In genomic region chr11:8698379-8698851, GRCh38 we compare ENCODE assay signal across 18 cellular contexts. TPM values are rescaled to one million over a fixed set of nuclear protein-coding genes. Genes with fewer than 3 reads are reported as not detected.
A peak's percentile ranks its signal among the peaks of the same experiment; 100 is the strongest.
DNase-seq lines count a peak whose midpoint lies in the region; ATAC-seq and TF ChIP-seq lines count a peak whose summit lies in the region.
"Had no signal": no experiment of that assay in that cellular context is flagged by ENCODE, and none has a peak within 500 bp of the region (broad histone marks: within the 10 kb centered on the region; RNA-seq: fewer than 3 reads in every experiment).

No MANE protein-coding gene starts in this region.

- H3F3A ChIP-seq in GM23338 (replicated peaks; ENCODE audit: low read depth), result peaks cover 31% of the 10 kb centered on the region

- peak overlapping the region; percentile 74 for H3K4me2 ChIP-seq in GM23338

- TF ChIP-seq CTCF in GM23338 (conservative IDR thresholded peaks at IDR 0.05; ENCODE audit: low read depth in 2 of 2), result no peak
- no peak for TF ChIP-seq CTCF in ascending aorta (IDR thresholded peaks at IDR 0.05)
- no peak for TF ChIP-seq CTCF in stomach (IDR thresholded peaks at IDR 0.05)

- H3K4me3 ChIP-seq in GM23338, result peak overlapping the region; percentile 35
- no peak overlapping the region for H3K4me3 ChIP-seq in ascending aorta
- no peak overlapping the region for H3K4me3 ChIP-seq in stomach

- peaks cover 8% of the 10 kb centered on the region; the same call in 1 of the 2 replicates for H3K79me2 ChIP-seq in GM23338 (replicated peaks; ENCODE audit: insufficient read depth)

- peaks cover 14% of the 10 kb centered on the region for H3K9me2 ChIP-seq in GM23338 (ENCODE audit: insufficient read depth)

- H3K36me3 ChIP-seq in GM23338 (ENCODE audit: insufficient read depth) (peaks cover 15% of the 10 kb centered on the region), ascending aorta (peaks cover 70 to 87% of the 10 kb centered on the region in 2 donors), stomach (peaks cover 65 to 99% (median 98%) of the 10 kb centered on the region in 4 donors)

- peaks cover 63% of the 10 kb centered on the region for H3K36me3 Mint-ChIP-seq in GM23338 (ENCODE audit: low read depth)
- H3K36me3 Mint-ChIP-seq in naive thymus-derived CD8-positive, alpha-beta T cell, result peaks cover 0 to 4% (median 0%) of the 10 kb centered on the region in 3 donors

- peak overlapping the region; percentile 6; the same call in 1 of the 3 replicates for H3K4me3 Mint-ChIP-seq in GM23338
- H3K4me3 Mint-ChIP-seq in naive thymus-derived CD8-positive, alpha-beta T cell, result no peak overlapping the region
- H3K4me3 Mint-ChIP-seq: activated CD4-positive, alpha-beta memory T cell treated with anti-CD3 and anti-CD28 coated beads for 36 hours; activated naive CD8-positive, alpha-beta T cell treated with anti-CD3 and anti-CD28 coated beads, Interleukin-2, amount 50 U/mL, for 24 hours; CD4-positive, alpha-beta T cell had no signal

- no peaks in the 10 kb centered on the region for H3K27me3 ChIP-seq in GM23338 (ENCODE audit: insufficient read depth)
- H3K27me3 ChIP-seq in ascending aorta, result no peaks in the 10 kb centered on the region
- no peaks in the 10 kb centered on the region for H3K27me3 ChIP-seq in layer of hippocampus (ENCODE audit: control insufficient read depth, insufficient read depth, low read length)
- H3K27me3 ChIP-seq in stomach, result no peaks in the 10 kb centered on the region

- ATAC-seq in GM23338, result peak; percentile 18
- ATAC-seq in GM19455 (IDR thresholded peaks at IDR 0.05; ENCODE audit: unreplicated experiment), result no peak
- no peak for ATAC-seq in naive thymus-derived CD8-positive, alpha-beta T cell
- no peak for ATAC-seq in HG02884 (IDR thresholded peaks at IDR 0.05; ENCODE audit: unreplicated experiment)
- ATAC-seq: activated naive CD8-positive, alpha-beta T cell treated with anti-CD3 and anti-CD28 coated beads, Interleukin-2, amount 50 U/mL, for 24 hours had no signal

- H2AFZ ChIP-seq in GM23338, result no peak overlapping the region

- TF ChIP-seq EP300 in stomach (IDR thresholded peaks at IDR 0.05), result no peak

- POLR2A ChIA-PET in naive thymus-derived CD8-positive, alpha-beta T cell (lab: Charles Lee), result interaction anchor here (1.1 kb wide), 2 partner anchors 9 to 16 kb away, joined by 3 to 4 read pairs; partner anchors contain the start of gene RPL27A

- WGBS in stomach, 5 donors, result 50 to 67% (median 59%) methylated on average over 5 of the region's 5 CpGs

- peak overlapping the region; percentile 99 for H3K27ac ChIP-seq in GM23338 (ENCODE audit: low read depth)
- H3K27ac ChIP-seq in ascending aorta, result peak overlapping the region; percentile 76 to 77
- H3K27ac ChIP-seq in layer of hippocampus (ENCODE audit: low read depth, low read length), result peak overlapping the region; percentile 90
- peak overlapping the region in 4 of 5 donors; percentile 54 to 94 (median 68) for H3K27ac ChIP-seq in stomach

- peaks cover 54% of the 10 kb centered on the region for H3K4me1 Mint-ChIP-seq in GM23338
- peaks cover 0 to 7% (median under 1%) of the 10 kb centered on the region in 4 donors for H3K4me1 Mint-ChIP-seq in naive thymus-derived CD8-positive, alpha-beta T cell
- H3K4me1 Mint-ChIP-seq: activated naive CD8-positive, alpha-beta T cell treated with anti-CD3 and anti-CD28 coated beads, Interleukin-2, amount 50 U/mL, for 24 hours had no signal

- no peak for TF ChIP-seq POLR2A in stomach (IDR thresholded peaks at IDR 0.05)

- intact Hi-C loops in ascending aorta (cut with DNase I), result no loop called here
- intact Hi-C loops in stomach (cut with DNase I; ENCODE audit: low total_unique reads), result loop anchor here (10.0 kb wide), 1 partner anchor 116 kb away; a partner anchor contains a TSS

- peaks cover 25% of the 10 kb centered on the region for H3K27me3 Mint-ChIP-seq in GM23338 (ENCODE audit: insufficient read depth, low read depth, poor library complexity)
- no peaks in the 10 kb centered on the region for H3K27me3 Mint-ChIP-seq in naive thymus-derived CD8-positive, alpha-beta T cell
- H3K27me3 Mint-ChIP-seq: activated CD4-positive, alpha-beta memory T cell treated with anti-CD3 and anti-CD28 coated beads for 36 hours; activated naive CD8-positive, alpha-beta T cell treated with anti-CD3 and anti-CD28 coated beads, Interleukin-2, amount 50 U/mL, for 24 hours; CD4-positive, alpha-beta T cell had no signal

- peak overlapping the region; percentile 86 for H3K27ac Mint-ChIP-seq in GM23338
- peak overlapping the region in 1 of 10 donors; percentile 64 for H3K27ac Mint-ChIP-seq in naive thymus-derived CD8-positive, alpha-beta T cell
- H3K27ac Mint-ChIP-seq: activated CD4-positive, alpha-beta memory T cell treated with anti-CD3 and anti-CD28 coated beads for 36 hours; activated naive CD8-positive, alpha-beta T cell treated with anti-CD3 and anti-CD28 coated beads, Interleukin-2, amount 50 U/mL, for 24 hours; CD4-positive, alpha-beta T cell had no signal

- H3K4me1 ChIP-seq in GM23338 (ENCODE audit: insufficient read depth) (peaks cover 45% of the 10 kb centered on the region), ascending aorta (peaks cover 0 to 12% of the 10 kb centered on the region in 2 donors), stomach (peaks cover 0 to 49% (median 25%) of the 10 kb centered on the region in 4 donors)

- H3K9me3 ChIP-seq in ascending aorta, result no peaks in the 10 kb centered on the region
- H3K9me3 ChIP-seq in stomach, result no peaks in the 10 kb centered on the region

- DNase-seq in GM23338 (ENCODE audit: low spot score), result peak; percentile 54
- no peak for DNase-seq in ascending aorta (ENCODE audit: low spot score in 2 of 2)
- DNase-seq in stomach, result no peak
- DNase-seq in SW 1271 (lab: John Stamatoyannopoulos, UW), result no peak
- DNase-seq in naive thymus-derived CD8-positive, alpha-beta T cell, result no peak
- DNase-seq: activated CD4-positive, alpha-beta memory T cell treated with anti-CD3 and anti-CD28 coated beads for 36 hours; activated naive CD8-positive, alpha-beta T cell treated with anti-CD3 and anti-CD28 coated beads, Interleukin-2, amount 50 U/mL, for 24 hours; activated T-cell treated with anti-CD3 and anti-CD28 coated beads, Interleukin-2, amount 50 U/mL, for 1 hour; effector CD8-positive, alpha-beta T cell; MM.1S; NCI-H1694 treated with DMSO at 0.1 percent for 48 hours; NCI-H446 treated with DMSO at 0.1 percent for 48 hours; NK-92 treated with Interleukin-12 subunit alpha and Interleukin-12 subunit beta, amount 100 ng/mL, for 24 hours; RPMI8226 had no signal

- H3K9me3 Mint-ChIP-seq in GM23338, result no peaks in the 10 kb centered on the region; the same call in 2 of the 3 replicates
- no peaks in the 10 kb centered on the region for H3K9me3 Mint-ChIP-seq in naive thymus-derived CD8-positive, alpha-beta T cell
- H3K9me3 Mint-ChIP-seq: activated CD4-positive, alpha-beta memory T cell treated with anti-CD3 and anti-CD28 coated beads for 36 hours; activated naive CD8-positive, alpha-beta T cell treated with anti-CD3 and anti-CD28 coated beads, Interleukin-2, amount 50 U/mL, for 24 hours; CD4-positive, alpha-beta T cell had no signal

- H4K20me1 ChIP-seq in GM23338 (replicated peaks; ENCODE audit: insufficient read depth), result no peaks in the 10 kb centered on the region

TF ChIP-seq in GM23338, 12 proteins besides CTCF, POLR2A, EP300 and RAD21 (continues in another document):
- no peak for TF ChIP-seq ETS1 (IDR thresholded peaks at IDR 0.05)

RNA-seq across cellular contexts. Expression of gene RPL27A, which starts 15.8 kb away (rescaled TPM):
- 961 and 1,283 TPM in 2 replicates for total RNA-seq in GM23338 (2014; rRNA removed; shearing (Covaris generic))
- 3,167 and 3,552 TPM in 2 replicates for polyA plus RNA-seq in GM23338 (2016; fragmentation: Nextera tagmentation; extraction: Ambion mirVana)
- 789 TPM for total RNA-seq in ascending aorta
- total RNA-seq in stomach, result 1,000 to 10,000 TPM in 1 of 5 donors, 100 to 1,000 TPM in 4; 138 to 1,118 (median 938) TPM
- polyA plus RNA-seq in stomach, result 1,000 to 10,000 TPM; 3,539 to 4,507 (median 3,746) TPM
- total RNA-seq in naive thymus-derived CD8-positive, alpha-beta T cell, result 1,000 to 10,000 TPM; 1,430 to 1,467 TPM
- polyA plus RNA-seq in naive thymus-derived CD8-positive, alpha-beta T cell, result 1,000 to 10,000 TPM; 4,481 to 4,848 (median 4,520) TPM

RNA-seq across cellular contexts. Expression of gene TRIM66, which starts 15.9 kb away (rescaled TPM):
- 1.9 and 3.3 TPM in 2 replicates for total RNA-seq in GM23338 (2014; rRNA removed; shearing (Covaris generic))
- polyA plus RNA-seq in GM23338 (2016; fragmentation: Nextera tagmentation; extraction: Ambion mirVana), result 1.0 and 1.1 TPM in 2 replicates
- 3.9 TPM for total RNA-seq in ascending aorta
- total RNA-seq in stomach, result 1 to 10 TPM; 2.3 to 8.7 (median 7.0) TPM
- polyA plus RNA-seq in stomach, result 1 to 10 TPM in 2 of 3 donors, under 1 TPM in 1; 0.76 to 1.9 (median 1.2) TPM
- 10 to 100 TPM; 39.4 to 50.8 TPM for total RNA-seq in naive thymus-derived CD8-positive, alpha-beta T cell
- polyA plus RNA-seq in naive thymus-derived CD8-positive, alpha-beta T cell, result under 1 TPM; 0.14 to 0.53 (median 0.18) TPM
